Comparison of ENCODE assay signal across 8 cellular contexts in genomic region chr4:139099366-139099982, GRCh38.
DNase-seq lines count a peak whose midpoint lies in the region; ATAC-seq and TF ChIP-seq lines count a peak whose summit lies in the region.

No MANE protein-coding gene starts in this region.

- H3K36me3 ChIP-seq in Karpas-422 (ENCODE audit: insufficient read depth, low read length): no peaks in the 10 kb centered on the region
- no peaks in the 10 kb centered on the region for H3K36me3 ChIP-seq in neural progenitor cell

- H3K9me3 Mint-ChIP-seq in activated T-cell treated with anti-CD3 and anti-CD28 coated beads, Interleukin-2, amount 50 U/mL, for 24 hours: no peaks in the 10 kb centered on the region
- H3K9me3 Mint-ChIP-seq in neural progenitor cell: no peaks in the 10 kb centered on the region

- no peak overlapping the region for H3K27ac Mint-ChIP-seq in activated T-cell treated with anti-CD3 and anti-CD28 coated beads, Interleukin-2, amount 50 U/mL, for 24 hours
- H3K27ac Mint-ChIP-seq in neural progenitor cell: no peak overlapping the region

- H4K20me1 ChIP-seq in Karpas-422 (ENCODE audit: insufficient read depth, low read depth, low read length) (no peaks in the 10 kb centered on the region), neural progenitor cell (ENCODE audit: low read depth) (no peaks in the 10 kb centered on the region)

- no peaks in the 10 kb centered on the region for H3K36me3 Mint-ChIP-seq in activated T-cell treated with anti-CD3 and anti-CD28 coated beads, Interleukin-2, amount 50 U/mL, for 24 hours (ENCODE audit: low read depth)
- H3K36me3 Mint-ChIP-seq in neural progenitor cell: no peaks in the 10 kb centered on the region

- peak; percentile 92 for TF ChIP-seq CTCF in fibroblast of mammary gland (conservative IDR thresholded peaks at IDR 0.05; ENCODE audit: control insufficient read depth, insufficient read depth, low read depth, low read length)
- TF ChIP-seq CTCF in neural progenitor cell (IDR thresholded peaks at IDR 0.05): peak; percentile 93

- H3K4me1 ChIP-seq in Karpas-422 (ENCODE audit: low read length) (no peaks in the 10 kb centered on the region), neural progenitor cell (no peaks in the 10 kb centered on the region)

- H3K4me1 Mint-ChIP-seq in activated T-cell treated with anti-CD3 and anti-CD28 coated beads, Interleukin-2, amount 50 U/mL, for 24 hours (ENCODE audit: low read depth): peaks cover 2% of the 10 kb centered on the region
- peaks cover 5% of the 10 kb centered on the region for H3K4me1 Mint-ChIP-seq in neural progenitor cell

- H3K4me3 ChIP-seq in Karpas-422 (ENCODE audit: low read length): no peak overlapping the region
- H3K4me3 ChIP-seq in fibroblast of mammary gland (ENCODE audit: control insufficient read depth, low read depth, low read length): no peak overlapping the region
- H3K4me3 ChIP-seq in neural progenitor cell: no peak overlapping the region

- H3K27ac ChIP-seq in Karpas-422 (ENCODE audit: low read length): no peak overlapping the region
- no peak overlapping the region for H3K27ac ChIP-seq in neural progenitor cell

- peak; percentile 28 for DNase-seq in DMS 273 treated with DMSO at 0.1 percent for 48 hours (lab: John Stamatoyannopoulos, UW)
- peak; percentile 92 for DNase-seq in Karpas-422
- DNase-seq in OCI-M1 (lab: John Stamatoyannopoulos, UW): peak; percentile 90
- peak; percentile 66 for DNase-seq in activated T-cell treated with anti-CD3 and anti-CD28 coated beads, Interleukin-2, amount 50 U/mL, for 24 hours
- peak; percentile 89 for DNase-seq in fibroblast of mammary gland (ENCODE audit: low read depth)
- peak; percentile 88 for DNase-seq in neural progenitor cell (ENCODE audit: low spot score)
- DNase-seq in superior temporal gyrus (ENCODE audit: extremely low spot score): peak; percentile 90

- H2AFZ ChIP-seq in Karpas-422 (ENCODE audit: low read length) (no peak overlapping the region), neural progenitor cell (replicated peaks) (no peak overlapping the region)

- H3K79me2 ChIP-seq in Karpas-422 (ENCODE audit: low read length): no peaks in the 10 kb centered on the region
- no peaks in the 10 kb centered on the region for H3K79me2 ChIP-seq in neural progenitor cell (ENCODE audit: low read depth)

- no peaks in the 10 kb centered on the region for H3K9me2 ChIP-seq in Karpas-422 (replicated peaks; ENCODE audit: insufficient read depth, low read length)

- H3K9ac ChIP-seq in Karpas-422 (ENCODE audit: low read length): no peak overlapping the region
- H3K9ac ChIP-seq in neural progenitor cell: no peak overlapping the region

- no peak overlapping the region for H3K4me2 ChIP-seq in Karpas-422 (ENCODE audit: low read depth, low read length, poor library complexity, severe bottlenecking)
- no peak overlapping the region for H3K4me2 ChIP-seq in neural progenitor cell

- H3F3A ChIP-seq in neural progenitor cell (ENCODE audit: low read depth): no peaks in the 10 kb centered on the region

- no peak overlapping the region for H3K4me3 Mint-ChIP-seq in activated T-cell treated with anti-CD3 and anti-CD28 coated beads, Interleukin-2, amount 50 U/mL, for 24 hours
- H3K4me3 Mint-ChIP-seq in neural progenitor cell: no peak overlapping the region

- H3K9me3 ChIP-seq in Karpas-422 (ENCODE audit: low read length) (no peaks in the 10 kb centered on the region), neural progenitor cell (ENCODE audit: low read depth) (no peaks in the 10 kb centered on the region)

- H3K27me3 Mint-ChIP-seq in activated T-cell treated with anti-CD3 and anti-CD28 coated beads, Interleukin-2, amount 50 U/mL, for 24 hours: no peaks in the 10 kb centered on the region
- H3K27me3 Mint-ChIP-seq in neural progenitor cell (ENCODE audit: insufficient read depth, low read depth): no peaks in the 10 kb centered on the region

- ATAC-seq in GM21390 (IDR thresholded peaks at IDR 0.05; ENCODE audit: unreplicated experiment): peak; percentile 93

- H3K27me3 ChIP-seq in Karpas-422 (ENCODE audit: low read length): no peaks in the 10 kb centered on the region
- H3K27me3 ChIP-seq in neural progenitor cell: no peaks in the 10 kb centered on the region

Comparison
In these comparisons a context has a peak if more than half of its experiments do, and no peak if none do; other contexts are left out.
1. DNase-seq: peak in every context shown above with its lines; median percentile 92 in Karpas-422; 90 in OCI-M1; 90 in superior temporal gyrus; 89 in fibroblast of mammary gland; 88 in neural progenitor cell; 66 in activated T-cell treated with anti-CD3 and anti-CD28 coated beads, Interleukin-2, amount 50 U/mL, for 24 hours; 28 in DMS 273 treated with DMSO at 0.1 percent for 48 hours.